Comparison of ENCODE assay signal across 11 cellular contexts in the genomic region with DNA sequence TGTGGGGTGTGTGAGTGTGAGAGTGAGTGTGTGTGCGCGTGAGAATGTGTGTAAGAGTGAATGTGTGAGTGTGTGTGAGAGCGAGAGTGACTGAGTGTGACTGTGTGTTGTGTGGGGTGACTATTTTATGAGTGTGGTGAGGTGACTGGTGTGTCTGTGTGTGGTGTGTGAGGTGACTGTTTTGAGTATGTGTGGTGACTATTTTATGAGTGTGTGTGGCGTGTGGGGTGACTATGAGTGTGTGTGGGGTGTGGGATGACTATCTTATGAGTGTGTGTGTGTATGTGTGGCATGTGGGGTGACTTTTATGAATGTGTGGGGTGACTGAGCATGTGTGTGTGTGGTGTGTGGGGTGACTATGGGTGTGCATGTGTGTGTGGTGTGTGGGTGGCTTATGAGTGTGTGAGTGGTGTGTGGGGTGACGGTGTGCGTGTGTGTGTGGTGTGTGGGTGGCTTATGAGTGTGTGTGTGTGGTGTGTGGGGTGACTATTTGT.
DNase-seq lines count a peak whose midpoint lies in the region; ATAC-seq and TF ChIP-seq lines count a peak whose summit lies in the region.
"Had no signal": no experiment of that assay in that cellular context is flagged by ENCODE, and none has a peak within 500 bp of the region (broad histone marks: within the 10 kb centered on the region; RNA-seq: fewer than 3 reads in every experiment).

No MANE protein-coding gene starts in this region.

- intact Hi-C loops in HCT116 (cut with micrococcal nuclease): loop anchor here (10.0 kb wide), 1 partner anchor 249 kb away; no protein-coding TSS in a partner anchor
- intact Hi-C loops in naive thymus-derived CD4-positive, alpha-beta T cell (cut with micrococcal nuclease): no loop called here

- POLR2A ChIA-PET in HCT116 (lab: Charles Lee): no interaction called here
- POLR2A ChIA-PET in naive thymus-derived CD4-positive, alpha-beta T cell (lab: Charles Lee): interaction anchor here (1.2 kb wide), 1 partner anchor 8 kb away, joined by 3 read pairs; no protein-coding TSS in a partner anchor

- no peak overlapping the region; the same call in 1 of the 2 replicates for H3K4me2 ChIP-seq in HCT116 (ENCODE audit: low read length)

- no peak for TF ChIP-seq POLR2A in HCT116 (IDR thresholded peaks at IDR 0.05; ENCODE audit: borderline replicate concordance, extremely low read depth, insufficient read depth, insufficient read length)

- H3K79me2 ChIP-seq in ACC112 (ENCODE audit: control insufficient read depth, insufficient read depth, low read length, unreplicated experiment) (no peaks in the 10 kb centered on the region), HCT116 (ENCODE audit: insufficient read depth, low read length) (peaks cover 32% of the 10 kb centered on the region)

- H3K27me3 ChIP-seq in ACC112 (ENCODE audit: insufficient read depth, low read length): no peaks in the 10 kb centered on the region
- H3K27me3 ChIP-seq in HCT116 (ENCODE audit: insufficient read depth, low read length): no peaks in the 10 kb centered on the region
- no peaks in the 10 kb centered on the region for H3K27me3 ChIP-seq in naive thymus-derived CD4-positive, alpha-beta T cell (ENCODE audit: control insufficient read depth in 2 of 2, insufficient read depth in 2 of 2, low read length in 2 of 2)
- H3K27me3 ChIP-seq: right atrium auricular region had no signal

- TF ChIP-seq CTCF in HCT116 (IDR thresholded peaks at IDR 0.05 in 2 of 3, conservative IDR thresholded peaks at IDR 0.05 in 1 of 3; ENCODE audit: borderline replicate concordance in 1 of 3, insufficient read depth in 1 of 3, low read depth in 2 of 3, low read length in 2 of 3): no peak

- H2AFZ ChIP-seq in ACC112 (ENCODE audit: low read length, unreplicated experiment) (no peak overlapping the region), HCT116 (ENCODE audit: low read depth, low read length, poor library complexity, severe bottlenecking) (no peak overlapping the region)

- H3K4me3 Mint-ChIP-seq in naive thymus-derived CD4-positive, alpha-beta T cell: no peak overlapping the region
- H3K4me3 Mint-ChIP-seq: CD4-positive, CD25-positive, alpha-beta regulatory T cell had no signal

- BruUV-seq in HCT116 (replicated peaks; lab: Mats Ljungman, UMichigan): no TSS peak

- H3K4me1 ChIP-seq in ACC112 (ENCODE audit: control insufficient read depth, insufficient read depth, low read length, unreplicated experiment): peaks cover 16% of the 10 kb centered on the region
- H3K4me1 ChIP-seq in HCT116 (ENCODE audit: control insufficient read depth in 1 of 2, insufficient read depth in 2 of 2, low read length in 2 of 2): peaks cover 11 to 47% of the 10 kb centered on the region in 2 experiments; a peak in 3 of 4 replicates
- H3K4me1 ChIP-seq in naive thymus-derived CD4-positive, alpha-beta T cell (ENCODE audit: control insufficient read depth in 2 of 2, insufficient read depth in 2 of 2, low read length in 2 of 2): no peaks in the 10 kb centered on the region

- RAD21 ChIA-PET in HCT116 (lab: Charles Lee; ENCODE audit: low non-redundant PET in 1 of 2, low total read pairs in 2 of 2, uncharacterized antibody in 2 of 2, unreplicated experiment in 2 of 2): no interaction called here

- CTCF ChIA-PET in HCT116 (lab: Charles Lee): no interaction called here
- CTCF ChIA-PET in naive thymus-derived CD4-positive, alpha-beta T cell (lab: Charles Lee): interaction anchor here (1.5 kb wide), 1 partner anchor 103 kb away, joined by 3 read pairs; no protein-coding TSS in a partner anchor

- no peak for TF ChIP-seq RAD21 in HCT116 (IDR thresholded peaks at IDR 0.05; ENCODE audit: low read depth)

- no peaks in the 10 kb centered on the region for H3K9me3 ChIP-seq in HCT116 (ENCODE audit: control insufficient read depth in 1 of 2, insufficient read depth in 1 of 2, low read depth in 1 of 2, low read length in 2 of 2)
- no peaks in the 10 kb centered on the region for H3K9me3 ChIP-seq in naive thymus-derived CD4-positive, alpha-beta T cell (ENCODE audit: control insufficient read depth in 2 of 3, low read length in 3 of 3)
- H3K9me3 ChIP-seq: right atrium auricular region had no signal

- H3K27ac Mint-ChIP-seq in naive thymus-derived CD4-positive, alpha-beta T cell: no peak overlapping the region
- H3K27ac Mint-ChIP-seq: CD4-positive, CD25-positive, alpha-beta regulatory T cell had no signal

- DNase-seq in HCT116 (ENCODE audit: low read depth, low spot score) (no peak), amniotic epithelial cell (ENCODE audit: low read depth) (peak; percentile 7), NCI-H526 treated with DMSO at 0.1 percent for 48 hours (lab: John Stamatoyannopoulos, UW) (no peak), globus pallidus (ENCODE audit: low spot score) (no peak), GM19238 (ENCODE audit: insufficient read length, low spot score) (no peak)
- DNase-seq in naive thymus-derived CD4-positive, alpha-beta T cell: peak in 1 of 9 donors; percentile 47
- DNase-seq: CD4-positive, CD25-positive, alpha-beta regulatory T cell; NCI-H1417 had no signal

- H3K9ac ChIP-seq in HCT116 (ENCODE audit: low read length): 0 out of 2 replicates have a peak overlapping the region, but pooled peaks have one; percentile 5

- peaks cover 5% of the 10 kb centered on the region; the same call in 1 of the 2 replicates for H4K20me1 ChIP-seq in HCT116 (ENCODE audit: insufficient read depth)

- no peaks in the 10 kb centered on the region for H3K9me2 ChIP-seq in HCT116 (ENCODE audit: insufficient read depth)

- peaks cover 0 to 32% (median 13%) of the 10 kb centered on the region in 7 donors for H3K4me1 Mint-ChIP-seq in naive thymus-derived CD4-positive, alpha-beta T cell

- H3K9me3 Mint-ChIP-seq in naive thymus-derived CD4-positive, alpha-beta T cell: peaks cover 0 to 2% (median 0%) of the 10 kb centered on the region in 11 donors
- H3K9me3 Mint-ChIP-seq: CD4-positive, CD25-positive, alpha-beta regulatory T cell had no signal

- H3K4me3 ChIP-seq in ACC112 (ENCODE audit: low read depth, low read length): no peak overlapping the region
- no peak overlapping the region for H3K4me3 ChIP-seq in HCT116 (replicated peaks in 1 of 2; ENCODE audit: low read depth in 1 of 2, low read length in 2 of 2)
- H3K4me3 ChIP-seq in naive thymus-derived CD4-positive, alpha-beta T cell (ENCODE audit: low read length): no peak overlapping the region
- H3K4me3 ChIP-seq: right atrium auricular region had no signal

- peaks cover 0 to 10% (median 0%) of the 10 kb centered on the region in 5 donors for H3K36me3 Mint-ChIP-seq in naive thymus-derived CD4-positive, alpha-beta T cell

- H3K27me3 Mint-ChIP-seq in naive thymus-derived CD4-positive, alpha-beta T cell: no peaks in the 10 kb centered on the region
- H3K27me3 Mint-ChIP-seq: CD4-positive, CD25-positive, alpha-beta regulatory T cell had no signal

- H3K36me3 ChIP-seq in ACC112 (ENCODE audit: insufficient read depth, low read length): no peaks in the 10 kb centered on the region
- H3K36me3 ChIP-seq in HCT116 (ENCODE audit: control insufficient read depth in 1 of 2, insufficient read depth in 2 of 2, low read length in 2 of 2): peaks cover 0 to 9% of the 10 kb centered on the region in 2 experiments; a peak in 1 of 4 replicates
- peaks cover 0 to 14% (median 0%) of the 10 kb centered on the region in 3 experiments for H3K36me3 ChIP-seq in naive thymus-derived CD4-positive, alpha-beta T cell (ENCODE audit: control insufficient read depth in 2 of 3, insufficient read depth in 3 of 3, low read length in 3 of 3)
- H3K36me3 ChIP-seq: right atrium auricular region had no signal

- H3K27ac ChIP-seq in ACC112 (ENCODE audit: low read depth, low read length): peak overlapping the region; percentile 36; the same call in 1 of the 2 replicates
- no peak overlapping the region; the same call in 1 of the 2 replicates for H3K27ac ChIP-seq in HCT116 (ENCODE audit: low read depth, low read length)
- no peak overlapping the region for H3K27ac ChIP-seq in naive thymus-derived CD4-positive, alpha-beta T cell (ENCODE audit: low read depth, low read length)
- H3K27ac ChIP-seq: right atrium auricular region had no signal

- ATAC-seq in HCT116 (no peak), GM19324 (IDR thresholded peaks at IDR 0.05; ENCODE audit: low FRiP score, unreplicated experiment) (no peak)
- peak; percentile 17 for ATAC-seq in naive thymus-derived CD4-positive, alpha-beta T cell

TF ChIP-seq in HCT116, 20 proteins besides CTCF, POLR2A, EP300 and RAD21:
- TF ChIP-seq REST (IDR thresholded peaks at IDR 0.05; ENCODE audit: low read depth) (no peak), SP1 (IDR thresholded peaks at IDR 0.05; ENCODE audit: low read depth) (peak; percentile 20; the same call in 1 of the 2 replicates)
- TF ChIP-seq, protein P1, sequence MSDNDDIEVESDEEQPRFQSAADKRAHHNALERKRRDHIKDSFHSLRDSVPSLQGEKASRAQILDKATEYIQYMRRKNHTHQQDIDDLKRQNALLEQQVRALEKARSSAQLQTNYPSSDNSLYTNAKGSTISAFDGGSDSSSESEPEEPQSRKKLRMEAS (IDR thresholded peaks at IDR 0.05): no peak
